Comparison of ENCODE assay signal across 10 cellular contexts in genomic region chr14:32897724-32898064, GRCh38. TPM values are rescaled to one million over a fixed set of nuclear protein-coding genes. Genes with fewer than 3 reads are reported as not detected.
DNase-seq lines count a peak whose midpoint lies in the region; ATAC-seq and TF ChIP-seq lines count a peak whose summit lies in the region.
"Had no signal": no experiment of that assay in that cellular context is flagged by ENCODE, and none has a peak within 500 bp of the region (broad histone marks: within the 10 kb centered on the region; RNA-seq: fewer than 3 reads in every experiment).

No MANE protein-coding gene starts in this region.

- WGBS in heart left ventricle, 4 donors, result 80 to 88% (median 86%) methylated on average over 6 of the region's 6 CpGs

- H3K4me1 Mint-ChIP-seq in Caco-2 (ENCODE audit: low read depth, unreplicated experiment) (no peaks in the 10 kb centered on the region), T-helper 17 cell (peaks cover 7% of the 10 kb centered on the region)

- POLR2A ChIA-PET in Caco-2 (lab: Charles Lee), result no interaction called here

- H3K27me3 Mint-ChIP-seq in Caco-2 (ENCODE audit: insufficient read depth, unreplicated experiment) (peaks cover 4% of the 10 kb centered on the region), T-helper 17 cell (peaks cover 7% of the 10 kb centered on the region)

- no peak overlapping the region for H3K27ac Mint-ChIP-seq in Caco-2 (ENCODE audit: unreplicated experiment)
- peak overlapping the region; percentile 87 for H3K27ac Mint-ChIP-seq in T-helper 17 cell

- intact Hi-C loops in Caco-2 (cut with micrococcal nuclease; ENCODE audit: unreplicated experiment), result no loop called here
- intact Hi-C loops in heart left ventricle (cut with DNase I), result no loop called here
- intact Hi-C loops in gastrocnemius medialis (cut with DNase I; ENCODE audit: low total_unique reads), result no loop called here

- DNase-seq in Caco-2 (no peak), T-helper 17 cell (no peak), heart left ventricle (no peak), gastrocnemius medialis (no peak), D341Med (ENCODE audit: low spot score) (no peak), OCI-M2 (lab: John Stamatoyannopoulos, UW; ENCODE audit: unreplicated experiment) (no peak), NCI-H510A (lab: John Stamatoyannopoulos, UW) (no peak)

- no peak for ATAC-seq in T-helper 17 cell
- peak in 1 of 4 donors; percentile 10 for ATAC-seq in heart left ventricle
- ATAC-seq in gastrocnemius medialis, result peak; percentile 22 to 52
- ATAC-seq in HG02973 (IDR thresholded peaks at IDR 0.05; ENCODE audit: unreplicated experiment), result no peak

- no peak for TF ChIP-seq POLR2A in heart left ventricle (IDR thresholded peaks at IDR 0.05)
- TF ChIP-seq POLR2A in gastrocnemius medialis (IDR thresholded peaks at IDR 0.05), result no peak

- H3K36me3 ChIP-seq in Caco-2 (ENCODE audit: control insufficient read depth, insufficient read depth, low read length), result no peaks in the 10 kb centered on the region
- no peaks in the 10 kb centered on the region for H3K36me3 ChIP-seq in heart left ventricle
- no peaks in the 10 kb centered on the region for H3K36me3 ChIP-seq in gastrocnemius medialis

- H3K4me3 Mint-ChIP-seq in Caco-2 (ENCODE audit: unreplicated experiment) (peak overlapping the region; percentile 46), T-helper 17 cell (peak overlapping the region; percentile 82)

- H3K4me3 ChIP-seq in Caco-2 (ENCODE audit: low read depth, low read length), result no peak overlapping the region
- H3K4me3 ChIP-seq in heart left ventricle, result peak overlapping the region in 11 of 12 donors; percentile 23 to 66 (median 51)
- peak overlapping the region; percentile 52 to 66 (median 60) for H3K4me3 ChIP-seq in gastrocnemius medialis

- H3K9me3 Mint-ChIP-seq in Caco-2 (ENCODE audit: unreplicated experiment), result no peaks in the 10 kb centered on the region

- H3K27ac ChIP-seq in heart left ventricle (peak overlapping the region in 9 of 12 donors; percentile 18 to 90 (median 77)), gastrocnemius medialis (peak overlapping the region; percentile 68 to 76 (median 74))
- H3K27ac ChIP-seq: epithelial cell of prostate had no signal

- H3K36me3 Mint-ChIP-seq in Caco-2 (ENCODE audit: insufficient read depth, unreplicated experiment) (no peaks in the 10 kb centered on the region), T-helper 17 cell (ENCODE audit: low read depth) (no peaks in the 10 kb centered on the region)

- H3K4me1 ChIP-seq in Caco-2 (no peaks in the 10 kb centered on the region), heart left ventricle (peaks cover 0 to 8% (median 0%) of the 10 kb centered on the region in 12 donors), gastrocnemius medialis (peaks cover 0 to 5% of the 10 kb centered on the region in 2 donors)

- in situ Hi-C loops in gastrocnemius medialis (cut with MboI; ENCODE audit: low sequenced_read_pairs in 4 of 4), result no loop called here

- BruUV-seq in Caco-2 (replicated peaks; lab: Mats Ljungman, UMichigan), result no TSS peak

- CTCF ChIA-PET in Caco-2 (lab: Charles Lee), result no interaction called here

- H3K9me3 ChIP-seq in Caco-2, result no peaks in the 10 kb centered on the region
- no peaks in the 10 kb centered on the region for H3K9me3 ChIP-seq in T-helper 17 cell (ENCODE audit: control insufficient read depth, low read length, poor library complexity, severe bottlenecking)
- no peaks in the 10 kb centered on the region for H3K9me3 ChIP-seq in heart left ventricle
- H3K9me3 ChIP-seq in gastrocnemius medialis, result no peaks in the 10 kb centered on the region

- no peak for TF ChIP-seq CTCF in Caco-2 (IDR thresholded peaks at IDR 0.05; ENCODE audit: insufficient read depth in 1 of 2, low read depth in 1 of 2, low read length in 1 of 2, severe bottlenecking in 1 of 2, unreplicated experiment in 1 of 2)
- no peak for TF ChIP-seq CTCF in heart left ventricle (IDR thresholded peaks at IDR 0.05)
- no peak for TF ChIP-seq CTCF in gastrocnemius medialis (IDR thresholded peaks at IDR 0.05 in 4 of 5, conservative IDR thresholded peaks at IDR 0.05 in 1 of 5)

- no peaks in the 10 kb centered on the region for H3K27me3 ChIP-seq in Caco-2 (replicated peaks; ENCODE audit: control insufficient read depth, insufficient read depth, low read length)
- H3K27me3 ChIP-seq in heart left ventricle, result no peaks in the 10 kb centered on the region
- H3K27me3 ChIP-seq in gastrocnemius medialis, result no peaks in the 10 kb centered on the region

RNA-seq across cellular contexts. Expression of gene NPAS3, which starts 41.0 kb away (rescaled TPM):
- total RNA-seq in Caco-2 (2022) (not detected in 2 replicates), T-helper 17 cell (not detected), heart left ventricle (1 to 10 TPM in 5 of 9 donors, under 1 TPM in 4; 0.20 to 3.4 (median 1.1) TPM), gastrocnemius medialis (under 1 TPM in 2 of 4 donors, not detected in 2; 0.82 to 1.00 TPM)
- polyA plus RNA-seq in heart left ventricle, result under 1 TPM; 0.15 to 0.46 TPM
- total RNA-seq: G401 had no signal

Comparison
In these comparisons a context has a peak if more than half of its experiments do, and no peak if none do; other contexts are left out.
1. ATAC-seq: peak in gastrocnemius medialis (2 of 2); none in T-helper 17 cell (single experiment) and HG02973 (single experiment).